ENCODE assay signal across 25 cellular contexts in genomic region chr5:129019401-129019908, GRCh38. TPM values are rescaled to one million over a fixed set of nuclear protein-coding genes. Genes with fewer than 3 reads are reported as not detected.
"Had no signal": no experiment of that assay in that cellular context is flagged by ENCODE, and none has a peak within 500 bp of the region (broad histone marks: within the 10 kb centered on the region; RNA-seq: fewer than 3 reads in every experiment).

No MANE protein-coding gene starts in this region.

- ATAC-seq: activated T-helper 17 cell treated with anti-CD3 and anti-CD28 coated beads, Interleukin-2, amount 50 U/mL, for 72 hours; PC-3 had no signal

- H3K27me3 ChIP-seq: brain microvascular endothelial cell, cardiac muscle cell, MG63 had no signal

- H3K27ac ChIP-seq: brain microvascular endothelial cell, cardiac muscle cell, SK-N-MC, VCaP had no signal

- H3K4me3 ChIP-seq: cardiac muscle cell, MG63, SK-N-MC had no signal

- H3K36me3 ChIP-seq: brain microvascular endothelial cell, MG63 had no signal

- H3K9me3 ChIP-seq: MG63 had no signal

- DNase-seq: activated CD4-positive, alpha-beta memory T cell treated with anti-CD3 and anti-CD28 coated beads, Interleukin-2, amount 10 ng/mL, durations not matched to agents 7 days and 5 days; activated CD4-positive, alpha-beta T cell treated with anti-CD3 and anti-CD28 coated beads, Interleukin-2, amount 10 ng/mL, durations not matched to agents 7 days and 5 days; activated CD4-positive, CD25-positive, alpha-beta regulatory T cell; activated gamma-delta T cell; activated naive CD4-positive, alpha-beta T cell treated with anti-CD3 and anti-CD28 coated beads for 36 hours; activated T-cell treated with anti-CD3 and anti-CD28 coated beads for 4 hours; activated T-cell treated with anti-CD3 and anti-CD28 coated beads, Interleukin-2, amount 50 U/mL, for 48 hours; brain microvascular endothelial cell; MG63; MV-4-11; NCI-H1092 treated with DMSO at 0.1 percent for 48 hours; NCI-H1417 treated with DMSO at 0.1 percent for 48 hours; NCI-H1694; NCI-H2029 treated with DMSO at 0.1 percent for 48 hours; NCI-H345; NCI-H510A treated with DMSO at 0.1 percent for 48 hours; PC-3; SIG-M5; T-helper 1 cell had no signal

RNA-seq across cellular contexts. Expression of gene SLC27A6, which starts 54.2 kb away (rescaled TPM):
- total RNA-seq: activated CD4-positive, alpha-beta memory T cell treated with anti-CD3 and anti-CD28 coated beads, Interleukin-2, amount 10 ng/mL, durations not matched to agents 7 days and 5 days; activated CD4-positive, alpha-beta T cell treated with anti-CD3 and anti-CD28 coated beads, Interleukin-2, amount 10 ng/mL, durations not matched to agents 7 days and 5 days; activated CD8-positive, alpha-beta memory T cell treated with anti-CD3 and anti-CD28 coated beads for 36 hours; activated naive CD4-positive, alpha-beta T cell treated with anti-CD3 and anti-CD28 coated beads for 36 hours; activated T-helper 17 cell treated with anti-CD3 and anti-CD28 coated beads, Interleukin-2, amount 50 U/mL, for 72 hours; PC-3; T-helper 2 cell treated with Interferon-gamma antibody and Interleukin-4, amounts not matched to agents 100 ng/mL and 5 ng/mL, for 36 hours had no signal
